ENCODE assay signal across 1 cellular context in the genomic region with DNA sequence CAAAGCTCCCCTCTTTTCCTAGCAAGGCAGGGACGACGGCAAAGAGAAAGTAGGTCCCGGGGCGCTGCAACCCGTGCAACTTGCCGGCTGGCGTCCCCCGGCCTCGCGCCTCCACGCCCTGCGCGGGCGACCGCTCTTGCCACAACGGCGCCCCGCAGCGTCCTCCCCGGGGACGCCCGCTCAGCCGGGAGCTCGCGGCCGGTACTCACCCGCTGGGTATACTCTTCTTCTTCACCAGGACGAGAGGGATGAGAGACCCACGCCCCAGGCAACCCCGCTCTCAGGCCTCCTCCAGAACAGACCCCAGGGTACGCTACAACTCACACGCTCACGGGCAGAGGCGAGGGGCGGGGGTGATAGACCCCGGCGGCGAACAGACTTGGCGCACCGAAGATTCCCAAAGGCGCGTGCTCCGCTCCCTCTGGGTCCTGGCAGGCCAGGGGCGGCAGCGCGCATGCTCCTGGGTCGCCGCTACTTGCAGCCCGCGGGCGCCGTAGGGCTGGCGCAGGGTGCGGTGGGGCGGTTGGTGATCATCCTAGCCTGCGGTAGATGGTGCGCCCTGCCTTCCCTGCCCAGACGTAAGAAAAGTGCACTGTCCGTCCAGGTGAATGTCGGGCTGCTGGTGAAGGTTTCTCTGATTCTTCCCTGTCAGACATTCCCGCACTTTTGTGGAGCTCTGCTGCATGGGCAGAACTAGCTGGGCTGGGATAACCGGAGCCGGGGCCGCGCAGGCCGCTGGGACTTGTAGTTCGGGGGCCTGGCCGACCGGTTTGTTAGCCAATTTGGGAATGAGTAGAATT.
A peak's percentile ranks its signal among the peaks of the same experiment; 100 is the strongest.
TF ChIP-seq lines count a peak whose summit lies in the region.

TSS of gene CC2D2B (plus strand) at position 522 of the 800 bp plus-strand sequence. CDS start 3,349 bp downstream, outside the sequence.

TF ChIP-seq in HEK293, 187 proteins besides CTCF, POLR2A, EP300 and RAD21 (continued from another document):
- TF ChIP-seq ZXDB (tag by site-specific recombination; IDR thresholded peaks at IDR 0.05) = peak; percentile 90
- TF ChIP-seq ZNF513 (tag by site-specific recombination; IDR thresholded peaks at IDR 0.05) = peak; percentile 56
- TF ChIP-seq ZNF248 (tag by site-specific recombination; IDR thresholded peaks at IDR 0.05) = no peak
- TF ChIP-seq ZNF580 (tag by site-specific recombination; IDR thresholded peaks at IDR 0.05) = no peak
- TF ChIP-seq ZNF426 (tag by site-specific recombination; IDR thresholded peaks at IDR 0.05) = no peak
- TF ChIP-seq, protein P1, sequence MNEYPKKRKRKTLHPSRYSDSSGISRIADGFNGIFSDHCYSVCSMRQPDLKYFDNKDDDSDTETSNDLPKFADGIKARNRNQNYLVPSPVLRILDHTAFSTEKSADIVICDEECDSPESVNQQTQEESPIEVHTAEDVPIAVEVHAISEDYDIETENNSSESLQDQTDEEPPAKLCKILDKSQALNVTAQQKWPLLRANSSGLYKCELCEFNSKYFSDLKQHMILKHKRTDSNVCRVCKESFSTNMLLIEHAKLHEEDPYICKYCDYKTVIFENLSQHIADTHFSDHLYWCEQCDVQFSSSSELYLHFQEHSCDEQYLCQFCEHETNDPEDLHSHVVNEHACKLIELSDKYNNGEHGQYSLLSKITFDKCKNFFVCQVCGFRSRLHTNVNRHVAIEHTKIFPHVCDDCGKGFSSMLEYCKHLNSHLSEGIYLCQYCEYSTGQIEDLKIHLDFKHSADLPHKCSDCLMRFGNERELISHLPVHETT (tag by site-specific recombination; IDR thresholded peaks at IDR 0.05) = no peak
- TF ChIP-seq ZNF174 (tag by site-specific recombination; IDR thresholded peaks at IDR 0.05) = no peak
- TF ChIP-seq GFI1B (tag by site-specific recombination; IDR thresholded peaks at IDR 0.05) = no peak
- no peak for TF ChIP-seq ZNF16 (tag by site-specific recombination; IDR thresholded peaks at IDR 0.05; ENCODE audit: low read depth)
- no peak for TF ChIP-seq ZNF26 (tag by site-specific recombination; IDR thresholded peaks at IDR 0.05)
- TF ChIP-seq ZNF501 (tag by site-specific recombination; IDR thresholded peaks at IDR 0.05) = 0 out of 2 replicates have a peak, but pooled peaks have one; percentile 88
- peak; percentile 10; the same call in 1 of the 2 replicates for TF ChIP-seq OVOL3 (tag by site-specific recombination; IDR thresholded peaks at IDR 0.05)
- TF ChIP-seq, protein P2, sequence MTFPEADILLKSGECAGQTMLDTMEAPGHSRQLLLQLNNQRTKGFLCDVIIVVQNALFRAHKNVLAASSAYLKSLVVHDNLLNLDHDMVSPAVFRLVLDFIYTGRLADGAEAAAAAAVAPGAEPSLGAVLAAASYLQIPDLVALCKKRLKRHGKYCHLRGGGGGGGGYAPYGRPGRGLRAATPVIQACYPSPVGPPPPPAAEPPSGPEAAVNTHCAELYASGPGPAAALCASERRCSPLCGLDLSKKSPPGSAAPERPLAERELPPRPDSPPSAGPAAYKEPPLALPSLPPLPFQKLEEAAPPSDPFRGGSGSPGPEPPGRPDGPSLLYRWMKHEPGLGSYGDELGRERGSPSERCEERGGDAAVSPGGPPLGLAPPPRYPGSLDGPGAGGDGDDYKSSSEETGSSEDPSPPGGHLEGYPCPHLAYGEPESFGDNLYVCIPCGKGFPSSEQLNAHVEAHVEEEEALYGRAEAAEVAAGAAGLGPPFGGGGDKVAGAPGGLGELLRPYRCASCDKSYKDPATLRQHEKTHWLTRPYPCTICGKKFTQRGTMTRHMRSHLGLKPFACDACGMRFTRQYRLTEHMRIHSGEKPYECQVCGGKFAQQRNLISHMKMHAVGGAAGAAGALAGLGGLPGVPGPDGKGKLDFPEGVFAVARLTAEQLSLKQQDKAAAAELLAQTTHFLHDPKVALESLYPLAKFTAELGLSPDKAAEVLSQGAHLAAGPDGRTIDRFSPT (tag by site-specific recombination; IDR thresholded peaks at IDR 0.05) = peak; percentile 84
- TF ChIP-seq ZNF302 (tag by site-specific recombination; IDR thresholded peaks at IDR 0.05; ENCODE audit: low read depth) = no peak
- 0 out of 2 replicates have a peak, but pooled peaks have one; percentile 24 for TF ChIP-seq ZNF660 (tag by site-specific recombination; IDR thresholded peaks at IDR 0.05)
- TF ChIP-seq ZBTB26 (tag by site-specific recombination; optimal IDR thresholded peaks at IDR 0.05) = peak; percentile 97
- TF ChIP-seq ZNF184 (tag by site-specific recombination; IDR thresholded peaks at IDR 0.05) = 0 out of 2 replicates have a peak, but pooled peaks have one; percentile 17
- TF ChIP-seq, protein P3, sequence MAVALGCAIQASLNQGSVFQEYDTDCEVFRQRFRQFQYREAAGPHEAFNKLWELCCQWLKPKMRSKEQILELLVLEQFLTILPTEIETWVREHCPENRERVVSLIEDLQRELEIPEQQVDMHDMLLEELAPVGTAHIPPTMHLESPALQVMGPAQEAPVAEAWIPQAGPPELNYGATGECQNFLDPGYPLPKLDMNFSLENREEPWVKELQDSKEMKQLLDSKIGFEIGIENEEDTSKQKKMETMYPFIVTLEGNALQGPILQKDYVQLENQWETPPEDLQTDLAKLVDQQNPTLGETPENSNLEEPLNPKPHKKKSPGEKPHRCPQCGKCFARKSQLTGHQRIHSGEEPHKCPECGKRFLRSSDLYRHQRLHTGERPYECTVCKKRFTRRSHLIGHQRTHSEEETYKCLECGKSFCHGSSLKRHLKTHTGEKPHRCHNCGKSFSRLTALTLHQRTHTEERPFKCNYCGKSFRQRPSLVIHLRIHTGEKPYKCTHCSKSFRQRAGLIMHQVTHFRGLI (tag by site-specific recombination; IDR thresholded peaks at IDR 0.05) = peak; percentile 94
- no peak for TF ChIP-seq ZNF596 (tag by site-specific recombination; IDR thresholded peaks at IDR 0.05)
- TF ChIP-seq SP7 (tag by site-specific recombination; IDR thresholded peaks at IDR 0.05) = peak; percentile 70
- no peak for TF ChIP-seq BCL11B (tag by site-specific recombination; IDR thresholded peaks at IDR 0.05; ENCODE audit: low read depth)
- no peak for TF ChIP-seq HOXC10 (CRISPR knock-in tag; IDR thresholded peaks at IDR 0.05)
- 0 out of 2 replicates have a peak, but pooled peaks have one; percentile 17 for TF ChIP-seq ZBTB7A (tag by site-specific recombination; IDR thresholded peaks at IDR 0.05; ENCODE audit: low read depth)
- TF ChIP-seq ZNF311 (tag by site-specific recombination; IDR thresholded peaks at IDR 0.05; ENCODE audit: borderline replicate concordance) = no peak
- TF ChIP-seq, protein P4, sequence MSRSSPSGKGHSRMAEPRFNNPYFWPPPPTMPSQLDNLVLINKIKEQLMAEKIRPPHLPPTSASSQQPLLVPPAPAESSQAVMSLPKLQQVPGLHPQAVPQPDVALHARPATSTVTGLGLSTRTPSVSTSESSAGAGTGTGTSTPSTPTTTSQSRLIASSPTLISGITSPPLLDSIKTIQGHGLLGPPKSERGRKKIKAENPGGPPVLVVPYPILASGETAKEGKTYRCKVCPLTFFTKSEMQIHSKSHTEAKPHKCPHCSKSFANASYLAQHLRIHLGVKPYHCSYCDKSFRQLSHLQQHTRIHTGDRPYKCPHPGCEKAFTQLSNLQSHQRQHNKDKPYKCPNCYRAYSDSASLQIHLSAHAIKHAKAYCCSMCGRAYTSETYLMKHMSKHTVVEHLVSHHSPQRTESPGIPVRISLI (tag by site-specific recombination; IDR thresholded peaks at IDR 0.05) = no peak
- TF ChIP-seq ZNF530 (tag by site-specific recombination; IDR thresholded peaks at IDR 0.05; ENCODE audit: low read depth) = peak; percentile 12; the same call in 1 of the 2 replicates
- TF ChIP-seq AEBP2 (tag by site-specific recombination; IDR thresholded peaks at IDR 0.05; ENCODE audit: borderline replicate concordance) = no peak
- TF ChIP-seq ZSCAN30 (tag by site-specific recombination; IDR thresholded peaks at IDR 0.05) = peak; percentile 8; the same call in 1 of the 2 replicates
- TF ChIP-seq ZNF133 (tag by site-specific recombination; IDR thresholded peaks at IDR 0.05) = no peak
- TF ChIP-seq ZNF433 (tag by site-specific recombination; IDR thresholded peaks at IDR 0.05; ENCODE audit: low read depth) = no peak
- no peak for TF ChIP-seq ZNF560 (tag by site-specific recombination; IDR thresholded peaks at IDR 0.05; ENCODE audit: borderline replicate concordance)
